ENCODE assay signal across 8 cellular contexts in the genomic region with DNA sequence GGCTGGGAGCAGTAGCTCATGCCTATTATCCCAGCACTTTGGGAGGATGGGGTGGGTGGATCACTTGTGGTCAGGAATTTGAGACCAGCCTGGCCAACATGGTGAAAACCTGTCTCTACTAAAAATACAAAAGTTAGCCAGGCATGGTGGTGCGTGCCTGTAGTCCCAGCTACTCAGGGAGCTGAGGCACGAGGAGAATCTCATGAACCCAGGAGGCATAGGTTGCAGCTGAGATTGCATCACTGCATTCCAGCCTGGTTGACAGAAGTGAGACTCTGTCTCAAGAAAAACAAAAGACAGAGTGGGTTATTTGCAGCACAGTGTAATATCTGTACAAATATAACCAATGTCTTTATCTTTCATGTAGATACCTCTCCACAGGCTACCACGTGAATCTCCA.
DNase-seq lines count a peak whose midpoint lies in the region; FAIRE-seq and TF ChIP-seq lines count a peak whose summit lies in the region.
"Not testable (repeated sequence)": the region's sequence is repeated elsewhere in the genome, so short reads cannot be mapped to it uniquely, and the experiment has no call there.

No MANE protein-coding gene starts in this region.

- peaks cover 25% of the 10 kb centered on the region for H3K4me1 ChIP-seq in HUES48 (ENCODE audit: control insufficient read depth, insufficient read depth, low read length)
- peaks cover 71% of the 10 kb centered on the region for H3K4me1 ChIP-seq in parathyroid adenoma
- H3K4me1 ChIP-seq in tibial nerve: peaks cover 0 to 52% (median 12%) of the 10 kb centered on the region in 4 donors

- not testable (repeated sequence) for H3K9me3 ChIP-seq in HUES48 (ENCODE audit: control insufficient read depth, insufficient read depth, low read length); SK-N-MC (ENCODE audit: low read depth, low read length); parathyroid adenoma (ENCODE audit: control insufficient read depth, low read length); tibial nerve

- H3K9ac ChIP-seq in HUES48 (ENCODE audit: low read depth, low read length); SK-N-MC (ENCODE audit: insufficient read length); parathyroid adenoma: not testable (repeated sequence)

- TF ChIP-seq POLR2A in tibial nerve (IDR thresholded peaks at IDR 0.05): not testable (repeated sequence)

- H3K79me2 ChIP-seq in parathyroid adenoma: not testable (repeated sequence)

- not testable (repeated sequence) for TF ChIP-seq CTCF in AG10803 (conservative IDR thresholded peaks at IDR 0.05; ENCODE audit: low read length); bronchial epithelial cell (IDR thresholded peaks at IDR 0.05; ENCODE audit: insufficient read depth, low read length, severe bottlenecking); fibroblast of the aortic adventitia (IDR thresholded peaks at IDR 0.05; ENCODE audit: insufficient read depth, low read length); parathyroid adenoma (IDR thresholded peaks at IDR 0.05); tibial nerve (IDR thresholded peaks at IDR 0.05)

- H3K4me3 ChIP-seq in AG10803 (ENCODE audit: low read length); HUES48 (ENCODE audit: low read depth, low read length); SK-N-MC; bronchial epithelial cell (ENCODE audit: low read depth, low read length); fibroblast of the aortic adventitia (ENCODE audit: low read depth, low read length); parathyroid adenoma (ENCODE audit: low read depth, low read length); tibial nerve: not testable (repeated sequence)

- DNase-seq in AG10803 (ENCODE audit: low read depth) (peak; percentile 78), bronchial epithelial cell (ENCODE audit: low read depth) (peak; percentile 45), fibroblast of the aortic adventitia (ENCODE audit: low read depth) (peak; percentile 71), kidney glomerular epithelial cell (lab: John Stamatoyannopoulos, UW) (peak; percentile 86), tibial nerve (ENCODE audit: low spot score in 2 of 2) (peak; percentile 21 to 44)
- not testable (repeated sequence) for DNase-seq in SK-N-MC (ENCODE audit: low read depth, low spot score)

- H3K27me3 ChIP-seq in HUES48 (ENCODE audit: control insufficient read depth, insufficient read depth, low read length); bronchial epithelial cell (ENCODE audit: control insufficient read depth, insufficient read depth, low read length); parathyroid adenoma (ENCODE audit: control insufficient read depth, insufficient read depth, low read length); tibial nerve: not testable (repeated sequence)

- peak in 1 of 2 donors; percentile 67 for TF ChIP-seq EP300 in tibial nerve (IDR thresholded peaks at IDR 0.05)

- H2AFZ ChIP-seq in parathyroid adenoma: not testable (repeated sequence)

- FAIRE-seq in bronchial epithelial cell (lab: Jason Lieb, UNC): not testable (repeated sequence)

- H3K4me2 ChIP-seq in parathyroid adenoma (ENCODE audit: low read length): not testable (repeated sequence)

- peak overlapping the region; percentile 53 for H3K27ac ChIP-seq in HUES48 (ENCODE audit: low read depth, low read length)
- peak overlapping the region; percentile 97 for H3K27ac ChIP-seq in SK-N-MC
- peak overlapping the region; percentile 74 for H3K27ac ChIP-seq in parathyroid adenoma
- H3K27ac ChIP-seq in tibial nerve: peak overlapping the region in 2 of 4 donors; percentile 19 to 49

- H3K36me3 ChIP-seq in HUES48 (ENCODE audit: control insufficient read depth, insufficient read depth, low read length); SK-N-MC (ENCODE audit: insufficient read depth, low read length); bronchial epithelial cell (ENCODE audit: control insufficient read depth, insufficient read depth, low read length); parathyroid adenoma (ENCODE audit: control insufficient read depth, insufficient read depth, low read length); tibial nerve: not testable (repeated sequence)

- 36 to 41% methylated on average over 3 of the region's 3 CpGs for WGBS in tibial nerve, 2 donors
